ENCODE assay signal across 8 cellular contexts in genomic region chr9:100364013-100364412, GRCh38.
"Had no signal": no experiment of that assay in that cellular context is flagged by ENCODE, and none has a peak within 500 bp of the region (broad histone marks: within the 10 kb centered on the region; RNA-seq: fewer than 3 reads in every experiment).

No MANE protein-coding gene starts in this region.

- FAIRE-seq: G401.6, GM12878, GM12891, GM12892, GM18507, GM19239 had no signal

- DNase-seq: GDM1, GF-D8 had no signal

- H3K4me3 ChIP-seq: GM12878 had no signal

- ATAC-seq: GM12878 had no signal
